21 cellular contexts compared by ENCODE assay signal in genomic region chr11:57900315-57900714, GRCh38.
DNase-seq lines count a peak whose midpoint lies in the region; ATAC-seq and TF ChIP-seq lines count a peak whose summit lies in the region.
"Had no signal": no experiment of that assay in that cellular context is flagged by ENCODE, and none has a peak within 500 bp of the region (broad histone marks: within the 10 kb centered on the region; RNA-seq: fewer than 3 reads in every experiment).

No MANE protein-coding gene starts in this region.

- H3K4me3 ChIP-seq in esophagus squamous epithelium = no peak overlapping the region
- H3K4me3 ChIP-seq in skin epidermis = no peak overlapping the region
- H3K4me3 ChIP-seq: heart left ventricle, ovary, thoracic aorta had no signal

- H3K4me1 ChIP-seq in esophagus squamous epithelium = peaks cover 8 to 63% (median 18%) of the 10 kb centered on the region in 3 donors

- H3K27ac ChIP-seq in esophagus squamous epithelium = peak overlapping the region; percentile 67 to 92 (median 76)
- H3K27ac ChIP-seq in skin epidermis = peak overlapping the region in 16 of 21 experiments; percentile 40 to 90 (median 76)
- H3K27ac ChIP-seq: C4-2B, heart left ventricle, ovary, thoracic aorta had no signal

- no peak for TF ChIP-seq POLR2A in esophagus squamous epithelium (IDR thresholded peaks at IDR 0.05)

- H3K27me3 ChIP-seq in esophagus squamous epithelium = no peaks in the 10 kb centered on the region
- H3K27me3 ChIP-seq: ovary had no signal

- H3K9me3 ChIP-seq in esophagus squamous epithelium = no peaks in the 10 kb centered on the region
- H3K9me3 ChIP-seq: ovary, thoracic aorta had no signal

- TF ChIP-seq CTCF in esophagus squamous epithelium (IDR thresholded peaks at IDR 0.05) = no peak
- no peak for TF ChIP-seq CTCF in GM10248 (IDR thresholded peaks at IDR 0.05; ENCODE audit: control extremely low read depth, extremely low read depth, low read depth, missing control alignments)

- POLR2A ChIA-PET in GM10248 (lab: Yijun Ruan, JAX) = no interaction called here

- DNase-seq in DMS53 treated with DMSO at 0.1 percent for 48 hours (lab: John Stamatoyannopoulos, UW; ENCODE audit: unreplicated experiment) (peak; percentile 35), OCI-M1 (lab: John Stamatoyannopoulos, UW) (peak; percentile 47), esophagus squamous epithelium (lab: John Stamatoyannopoulos, UW) (no peak), GM10248 (ENCODE audit: extremely low spot score) (no peak), NCI-H2171 (lab: John Stamatoyannopoulos, UW) (no peak)
- DNase-seq in activated CD8-positive, alpha-beta memory T cell treated with anti-CD3 and anti-CD28 coated beads, Interleukin-2, amount 50 U/mL, for 48 hours = no peak
- DNase-seq: activated CD4-positive, alpha-beta T cell treated with anti-CD3 and anti-CD28 coated beads for 48 hours; effector memory CD4-positive, alpha-beta T cell; GF-D8; heart left ventricle; naive B cell; NCI-H1048; NCI-H526 treated with DMSO at 0.1 percent for 48 hours; ovary; SHP77 treated with DMSO at 0.1 percent for 48 hours; T-cell had no signal

- ATAC-seq in GM21360 (IDR thresholded peaks at IDR 0.05; ENCODE audit: unreplicated experiment) = no peak
- ATAC-seq: heart left ventricle, sciatic nerve, T-cell had no signal

- no peaks in the 10 kb centered on the region for H3K36me3 ChIP-seq in esophagus squamous epithelium
- H3K36me3 ChIP-seq: heart left ventricle, ovary, thoracic aorta had no signal

- WGBS in esophagus squamous epithelium, 2 donors = 33 to 43% methylated on average over 1 of the region's 1 CpG

- intact Hi-C loops in esophagus squamous epithelium (cut with DNase I) = no loop called here

- CTCF ChIA-PET in GM10248 (lab: Yijun Ruan, JAX) = no interaction called here

Comparison
In these comparisons a context has a peak if more than half of its experiments do, and no peak if none do; other contexts are left out.
1. DNase-seq: peak in DMS53 treated with DMSO at 0.1 percent for 48 hours (single experiment) and OCI-M1 (single experiment); none in esophagus squamous epithelium (single experiment), activated CD8-positive, alpha-beta memory T cell treated with anti-CD3 and anti-CD28 coated beads, Interleukin-2, amount 50 U/mL, for 48 hours (single experiment), GM10248 (single experiment) and NCI-H2171 (single experiment).